8 cellular contexts compared by ENCODE assay signal in genomic region chr11:96340555-96340885, GRCh38. TPM values are rescaled to one million over a fixed set of nuclear protein-coding genes. Genes with fewer than 3 reads are reported as not detected.
DNase-seq lines count a peak whose midpoint lies in the region; ATAC-seq and TF ChIP-seq lines count a peak whose summit lies in the region.

No MANE protein-coding gene starts in this region.

- H3K14ac ChIP-seq in mesenchymal stem cell (ENCODE audit: low read length in 2 of 2) = no peak overlapping the region

- H3K27me3 ChIP-seq in SK-N-SH (ENCODE audit: insufficient read depth) = no peaks in the 10 kb centered on the region
- no peaks in the 10 kb centered on the region for H3K27me3 ChIP-seq in breast epithelium
- no peaks in the 10 kb centered on the region for H3K27me3 ChIP-seq in mesenchymal stem cell (ENCODE audit: control insufficient read depth in 1 of 2, insufficient read depth in 1 of 2, low read length in 2 of 2)
- no peaks in the 10 kb centered on the region for H3K27me3 ChIP-seq in thoracic aorta (replicated peaks; ENCODE audit: insufficient read depth)

- no peak overlapping the region for H4K91ac ChIP-seq in mesenchymal stem cell (ENCODE audit: low read length)

- H3K27ac ChIP-seq in SK-N-SH (ENCODE audit: low read depth in 2 of 2, low read length in 1 of 2) = peak overlapping the region; percentile 39 to 91
- peak overlapping the region; percentile 94 to 96 for H3K27ac ChIP-seq in breast epithelium
- no peak overlapping the region for H3K27ac ChIP-seq in mesenchymal stem cell (ENCODE audit: low read length, poor library complexity, severe bottlenecking)
- peak overlapping the region; percentile 87 to 88 for H3K27ac ChIP-seq in thoracic aorta

- no peak overlapping the region for H2BK15ac ChIP-seq in mesenchymal stem cell (ENCODE audit: low read depth, poor library complexity, severe bottlenecking)

- H2BK12ac ChIP-seq in mesenchymal stem cell (ENCODE audit: low read length in 2 of 2) = no peak overlapping the region

- H3K79me2 ChIP-seq in SK-N-SH (ENCODE audit: insufficient read depth) = peaks cover 75% of the 10 kb centered on the region

- H3K4me1 ChIP-seq in SK-N-SH (ENCODE audit: control insufficient read depth in 1 of 2, insufficient read depth in 2 of 2, low read depth in 1 of 2, low read length in 1 of 2) (peaks cover 31 to 37% of the 10 kb centered on the region in 2 experiments; a peak in 3 of 4 replicates), breast epithelium (peaks cover 0 to 3% of the 10 kb centered on the region in 2 donors), mesenchymal stem cell (ENCODE audit: control insufficient read depth, insufficient read depth, low read depth, low read length) (peaks cover 18% of the 10 kb centered on the region), thoracic aorta (ENCODE audit: control insufficient read depth in 1 of 2, low read depth in 2 of 2) (peaks cover 40 to 50% of the 10 kb centered on the region in 2 donors)

- no peaks in the 10 kb centered on the region for H3K9me2 ChIP-seq in SK-N-SH

- TF ChIP-seq POLR2A in breast epithelium (IDR thresholded peaks at IDR 0.05) = no peak
- TF ChIP-seq POLR2A in erythroblast (IDR thresholded peaks at IDR 0.05; ENCODE audit: low read length) = no peak

- peaks cover 2% of the 10 kb centered on the region for H3K79me1 ChIP-seq in mesenchymal stem cell (replicated peaks; ENCODE audit: low read length, poor library complexity, severe bottlenecking)

- no peak overlapping the region for H2BK5ac ChIP-seq in mesenchymal stem cell (ENCODE audit: low read depth, low read length, poor library complexity, severe bottlenecking)

- WGBS in SK-N-SH (ENCODE audit: low lambda C conversion rate) = 88% methylated on average over 4 of the region's 4 CpGs
- 50% methylated on average over 4 of the region's 4 CpGs for WGBS in mesenchymal stem cell

- peak overlapping the region; percentile 23 to 40 for H3K18ac ChIP-seq in mesenchymal stem cell (ENCODE audit: low read depth in 1 of 2, low read length in 2 of 2)

- no peak overlapping the region for H4K8ac ChIP-seq in mesenchymal stem cell (ENCODE audit: low read length)

- H2BK120ac ChIP-seq in mesenchymal stem cell (ENCODE audit: low read depth, low read length) = peak overlapping the region; percentile 57

- H3K23ac ChIP-seq in mesenchymal stem cell (ENCODE audit: low read length in 2 of 2) = no peak overlapping the region

- H3K4me2 ChIP-seq in SK-N-SH (peak overlapping the region; percentile 81), mesenchymal stem cell (ENCODE audit: low read length, poor library complexity, severe bottlenecking) (peak overlapping the region; percentile 56)

- peak overlapping the region; percentile 19 to 62 for H3K4ac ChIP-seq in mesenchymal stem cell (ENCODE audit: low read depth in 1 of 2, low read length in 2 of 2)

- CTCF ChIA-PET in SK-N-SH (lab: Yijun Ruan, JAX) = interaction anchor here (0.6 to 5.3 kb wide), 4 partner anchors 99 to 504 kb away, joined by 3 to 91 read pairs (median 16); no protein-coding TSS in a partner anchor

- H3K4me3 ChIP-seq in SK-N-SH (ENCODE audit: low read depth in 2 of 2, low read length in 1 of 2) (peak overlapping the region; percentile 84 to 90; a peak in 3 of 4 replicates), breast epithelium (peak overlapping the region; percentile 62 to 87 (median 72)), mesenchymal stem cell (ENCODE audit: insufficient read depth in 1 of 2, low read depth in 1 of 2, low read length in 2 of 2) (peak overlapping the region in 1 of 2 experiments; percentile 95), thoracic aorta (peak overlapping the region; percentile 98)

- ATAC-seq in SK-N-SH treated with all-trans-retinoic acid at 6 μM for 48 hours (no peak), thoracic aorta (ENCODE audit: insufficient number of reproducible peaks, low FRiP score, low read depth) (no peak), GM18870 (IDR thresholded peaks at IDR 0.05; ENCODE audit: unreplicated experiment) (no peak)

- POLR2A ChIA-PET in SK-N-SH (lab: Yijun Ruan, JAX) = no interaction called here

- no peak for TF ChIP-seq CTCF in SK-N-SH (IDR thresholded peaks at IDR 0.05)
- TF ChIP-seq CTCF in breast epithelium (IDR thresholded peaks at IDR 0.05) = no peak
- TF ChIP-seq CTCF in thoracic aorta (IDR thresholded peaks at IDR 0.05) = no peak

- TF ChIP-seq RAD21 in SK-N-SH (IDR thresholded peaks at IDR 0.05; ENCODE audit: low read length) = no peak

- H2AK5ac ChIP-seq in mesenchymal stem cell (ENCODE audit: low read length, severe bottlenecking) = peak overlapping the region; percentile 28

- intact Hi-C loops in breast epithelium (cut with DNase I; ENCODE audit: low total_unique reads) = no loop called here

- peaks cover 20% of the 10 kb centered on the region for H3F3A ChIP-seq in SK-N-SH (replicated peaks; ENCODE audit: insufficient read depth)

- no peak for TF ChIP-seq EP300 in SK-N-SH (IDR thresholded peaks at IDR 0.05; ENCODE audit: borderline replicate concordance in 1 of 2, low read depth in 1 of 2, low read length in 1 of 2)

- H2AFZ ChIP-seq in SK-N-SH (ENCODE audit: low read depth) (no peak overlapping the region), mesenchymal stem cell (ENCODE audit: low read depth, low read length) (no peak overlapping the region)

- DNase-seq in SK-N-SH (no peak), breast epithelium (ENCODE audit: low spot score in 2 of 2) (no peak), mesenchymal stem cell (peak; percentile 28), thoracic aorta (ENCODE audit: low spot score) (no peak), erythroblast (lab: John Stamatoyannopoulos, UW) (no peak), HuH-7 (ENCODE audit: low spot score) (no peak)

- H3K9ac ChIP-seq in SK-N-SH (peak overlapping the region; percentile 55), mesenchymal stem cell (ENCODE audit: low read length) (peak overlapping the region; percentile 99)

- H3K9me3 ChIP-seq in SK-N-SH (no peaks in the 10 kb centered on the region), breast epithelium (no peaks in the 10 kb centered on the region), mesenchymal stem cell (ENCODE audit: control insufficient read depth, low read length) (no peaks in the 10 kb centered on the region), thoracic aorta (no peaks in the 10 kb centered on the region)

- H3K36me3 ChIP-seq in SK-N-SH (replicated peaks in 1 of 2; ENCODE audit: control insufficient read depth in 1 of 2, insufficient read depth in 2 of 2, low read length in 1 of 2) = peaks cover 5 to 9% of the 10 kb centered on the region in 2 experiments
- H3K36me3 ChIP-seq in breast epithelium = no peaks in the 10 kb centered on the region
- H3K36me3 ChIP-seq in mesenchymal stem cell (ENCODE audit: control insufficient read depth in 1 of 2, insufficient read depth in 2 of 2, low read depth in 1 of 2, low read length in 2 of 2) = peaks cover 0 to 3% of the 10 kb centered on the region in 2 experiments
- H3K36me3 ChIP-seq in thoracic aorta = no peaks in the 10 kb centered on the region

- H4K20me1 ChIP-seq in SK-N-SH (ENCODE audit: insufficient read depth) = peaks cover 29% of the 10 kb centered on the region

TF ChIP-seq in SK-N-SH, 30 proteins besides CTCF, POLR2A, EP300 and RAD21 (continues in another document):
- TF ChIP-seq NRF1 (IDR thresholded peaks at IDR 0.05; ENCODE audit: low read depth, low read length) = no peak
- TF ChIP-seq POLR2AphosphoS5 (IDR thresholded peaks at IDR 0.05; ENCODE audit: low read depth, low read length) = no peak
- TF ChIP-seq GABPA (IDR thresholded peaks at IDR 0.05; ENCODE audit: low read depth) = no peak
- TF ChIP-seq JUND (IDR thresholded peaks at IDR 0.05) = no peak

TF ChIP-seq in SK-N-SH treated with all-trans-retinoic acid at 6 μM for 48 hours, 23 proteins besides CTCF, POLR2A, EP300 and RAD21 (continues in another document):
- no peak for TF ChIP-seq ZFP30 (CRISPR knock-in tag; IDR thresholded peaks at IDR 0.05)
- TF ChIP-seq TSHZ2 (CRISPR knock-in tag; IDR thresholded peaks at IDR 0.05) = no peak
- TF ChIP-seq CSDC2 (CRISPR knock-in tag; IDR thresholded peaks at IDR 0.05) = no peak

RNA-seq across cellular contexts. Expression of gene MAML2, which starts 2.5 kb away (rescaled TPM):
- 20.1 and 24.5 TPM in 2 replicates for polyA plus RNA-seq in SK-N-SH (2012; rRNA removed)
- polyA plus RNA-seq in SK-N-SH (2012; cell fraction: cytosol; rRNA removed) = 16.5 and 20.7 TPM in 2 replicates
- polyA plus RNA-seq in SK-N-SH (2012; cell fraction: nucleus; rRNA removed) = 8.9 and 22.7 TPM in 2 replicates
- 10 to 100 TPM; 45.6 to 82.8 (median 68.2) TPM for total RNA-seq in breast epithelium
- 33.4 TPM for polyA plus RNA-seq in mesenchymal stem cell (2013, experiment 1 of 2)
- 31.6 TPM for polyA plus RNA-seq in mesenchymal stem cell (2013, experiment 2 of 2)
- total RNA-seq in thoracic aorta = 10 to 100 TPM; 23.4 to 29.6 TPM

RNA-seq across cellular contexts. Expression of gene CCDC82, which starts 49.2 kb away (rescaled TPM):
- 8.7 and 12.8 TPM in 2 replicates for polyA plus RNA-seq in SK-N-SH (2012; rRNA removed)
- 10.2 and 14.8 TPM in 2 replicates for polyA plus RNA-seq in SK-N-SH (2012; cell fraction: cytosol; rRNA removed)
- 10.8 and 29.1 TPM in 2 replicates for polyA plus RNA-seq in SK-N-SH (2012; cell fraction: nucleus; rRNA removed)
- total RNA-seq in breast epithelium = 10 to 100 TPM; 27.2 to 30.7 (median 29.5) TPM
- polyA plus RNA-seq in mesenchymal stem cell (2013, experiment 1 of 2) = 35.4 TPM
- polyA plus RNA-seq in mesenchymal stem cell (2013, experiment 2 of 2) = 33.9 TPM
- total RNA-seq in thoracic aorta = 10 to 100 TPM; 28.8 to 34.2 TPM

RNA-seq across cellular contexts. Expression of gene JRKL, which starts 49.3 kb away (rescaled TPM):
- 3.8 and 5.3 TPM in 2 replicates for polyA plus RNA-seq in SK-N-SH (2012; rRNA removed)
- polyA plus RNA-seq in SK-N-SH (2012; cell fraction: cytosol; rRNA removed) = 7.5 and 9.1 TPM in 2 replicates
- 0.83 and 3.0 TPM in 2 replicates for polyA plus RNA-seq in SK-N-SH (2012; cell fraction: nucleus; rRNA removed)
- total RNA-seq in breast epithelium (10 to 100 TPM in 1 of 3 donors, 1 to 10 TPM in 2; 6.7 to 11.4 (median 9.2) TPM), thoracic aorta (1 to 10 TPM; 5.4 to 8.5 TPM)
- polyA plus RNA-seq in mesenchymal stem cell (2013, experiment 1 of 2) = 7.6 TPM
- 8.0 TPM for polyA plus RNA-seq in mesenchymal stem cell (2013, experiment 2 of 2)
